24 cellular contexts compared by ENCODE assay signal in genomic region chr16:7629571-7629970, GRCh38.
"Had no signal": no experiment of that assay in that cellular context is flagged by ENCODE, and none has a peak within 500 bp of the region (broad histone marks: within the 10 kb centered on the region; RNA-seq: fewer than 3 reads in every experiment).

No MANE protein-coding gene starts in this region.

- ATAC-seq: effector memory CD8-positive, alpha-beta T cell; esophagus mucosa; gastrocnemius medialis; heart left ventricle; left cardiac atrium; left lung; left ventricle myocardium superior; lower lobe of right lung; mucosa of descending colon had no signal

- H3K27ac ChIP-seq: epithelial cell of prostate, esophagus squamous epithelium, gastrocnemius medialis, heart left ventricle, hepatocyte, left lung, lower lobe of right lung had no signal

- H3K4me1 Mint-ChIP-seq: immature natural killer cell, mesothelial cell of epicardium had no signal

- H3K9me3 Mint-ChIP-seq: dendritic cell treated with granulocyte-macrophage colony-stimulating factor and Interleukin-4, amounts not matched to agents 40 ng/mL and 50 ng/mL, for 4 days; endodermal cell; mesothelial cell of epicardium had no signal

- DNase-seq: cortex of kidney; effector CD8-positive, alpha-beta T cell; effector memory CD8-positive, alpha-beta T cell; endodermal cell; erythroblast; esophagus squamous epithelium; foreskin fibroblast; foreskin melanocyte; gastrocnemius medialis; glutamatergic neuron; heart left ventricle; hypothalamus; immature natural killer cell; left cardiac atrium; left lung; left ventricle myocardium superior; lower lobe of right lung; mesenchymal stem cell; mucosa of descending colon had no signal

- H3K4me3 Mint-ChIP-seq: dendritic cell treated with granulocyte-macrophage colony-stimulating factor and Interleukin-4, amounts not matched to agents 40 ng/mL and 50 ng/mL, for 4 days; effector memory CD8-positive, alpha-beta T cell; endodermal cell; immature natural killer cell; mesothelial cell of epicardium had no signal

- H3K27me3 Mint-ChIP-seq: dendritic cell treated with granulocyte-macrophage colony-stimulating factor and Interleukin-4, amounts not matched to agents 40 ng/mL and 50 ng/mL, for 4 days; effector memory CD8-positive, alpha-beta T cell had no signal

- H3K36me3 Mint-ChIP-seq: immature natural killer cell, mesothelial cell of epicardium had no signal

- H3K27ac Mint-ChIP-seq: dendritic cell treated with granulocyte-macrophage colony-stimulating factor and Interleukin-4, amounts not matched to agents 40 ng/mL and 50 ng/mL, for 4 days; effector memory CD8-positive, alpha-beta T cell; endodermal cell; immature natural killer cell; mesothelial cell of epicardium had no signal
